In the genomic region with DNA sequence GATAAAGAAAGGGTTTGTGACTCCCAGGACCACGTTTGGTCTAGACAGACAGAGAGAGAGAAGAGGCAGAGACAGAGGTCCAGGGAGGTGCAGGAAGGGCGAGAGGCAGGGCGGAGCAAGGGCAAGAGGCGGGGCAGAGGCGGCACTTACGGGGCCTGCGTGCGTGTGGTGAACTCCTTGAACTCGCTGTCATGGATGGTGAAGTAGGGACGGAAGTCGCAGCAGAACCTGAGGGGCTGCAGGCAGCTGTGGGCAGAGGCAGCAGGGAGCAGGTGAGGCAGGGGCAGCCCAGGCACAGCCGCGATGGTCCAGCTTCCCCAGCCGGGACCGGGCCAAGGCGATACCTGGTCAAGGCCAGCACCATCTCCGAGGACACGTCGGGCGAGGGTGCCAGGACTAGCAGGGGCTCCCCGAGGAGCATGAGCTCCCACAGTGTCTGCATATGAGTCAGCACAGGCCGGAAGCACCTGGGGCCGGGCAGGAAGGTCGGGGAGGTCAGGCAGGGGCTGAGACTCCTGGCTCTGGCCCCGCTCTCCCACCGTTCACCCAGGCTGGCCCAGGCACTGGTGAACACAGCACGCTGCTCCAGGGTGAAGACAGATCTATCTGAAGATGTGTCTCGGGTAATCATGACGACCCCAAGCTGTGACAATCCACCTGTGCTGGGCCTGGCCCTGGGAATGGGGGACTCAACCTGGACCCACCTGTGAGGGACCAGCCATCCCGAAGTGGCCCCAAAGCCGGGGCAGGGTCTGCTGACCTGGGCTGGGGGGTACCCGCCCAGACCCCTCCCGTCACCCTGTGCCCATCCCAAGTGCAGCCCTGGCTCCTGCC, we compare ENCODE assay signal across 7 cellular contexts.
DNase-seq lines count a peak whose midpoint lies in the region; ATAC-seq lines count a peak whose summit lies in the region.

No MANE protein-coding gene starts in this region.

- H3K27ac Mint-ChIP-seq in T-helper 1 cell treated with Interleukin-12 subunit alpha and Interleukin-12 subunit beta and Interleukin-4 antibody, amounts not matched to agents 30 μg/mL and 1 μg/mL, for 36 hours: peak overlapping the region; percentile 76
- H3K27ac Mint-ChIP-seq in activated naive CD8-positive, alpha-beta T cell treated with anti-CD3 and anti-CD28 coated beads, Interleukin-2, amount 50 U/mL, for 24 hours: peak overlapping the region; percentile 70

- H3K27me3 ChIP-seq in rectal smooth muscle tissue (ENCODE audit: control insufficient read depth, insufficient read depth, low read length): no peaks in the 10 kb centered on the region

- peak overlapping the region; percentile 36 for H3K4me3 ChIP-seq in rectal smooth muscle tissue (ENCODE audit: low read length)

- H3K4me3 Mint-ChIP-seq in T-helper 1 cell treated with Interleukin-12 subunit alpha and Interleukin-12 subunit beta and Interleukin-4 antibody, amounts not matched to agents 30 μg/mL and 1 μg/mL, for 36 hours: peak overlapping the region; percentile 79
- peak overlapping the region; percentile 79 for H3K4me3 Mint-ChIP-seq in activated naive CD8-positive, alpha-beta T cell treated with anti-CD3 and anti-CD28 coated beads, Interleukin-2, amount 50 U/mL, for 24 hours

- peak; percentile 84 for DNase-seq in activated naive CD8-positive, alpha-beta T cell treated with anti-CD3 and anti-CD28 coated beads, Interleukin-2, amount 50 U/mL, for 24 hours
- DNase-seq in NCI-H345 (lab: John Stamatoyannopoulos, UW) (no peak), hippocampal formation (lab: John Stamatoyannopoulos, UW) (no peak)

- peaks cover 6% of the 10 kb centered on the region for H3K4me1 Mint-ChIP-seq in T-helper 1 cell treated with Interleukin-12 subunit alpha and Interleukin-12 subunit beta and Interleukin-4 antibody, amounts not matched to agents 30 μg/mL and 1 μg/mL, for 36 hours (ENCODE audit: low read depth)
- H3K4me1 Mint-ChIP-seq in activated naive CD8-positive, alpha-beta T cell treated with anti-CD3 and anti-CD28 coated beads, Interleukin-2, amount 50 U/mL, for 24 hours: peaks cover 18% of the 10 kb centered on the region

- no peaks in the 10 kb centered on the region for H3K36me3 ChIP-seq in rectal smooth muscle tissue (ENCODE audit: control insufficient read depth, insufficient read depth, low read length)

- no peak overlapping the region for H3K27ac ChIP-seq in rectal smooth muscle tissue (ENCODE audit: low read depth, low read length)

- H3K27me3 Mint-ChIP-seq in T-helper 1 cell treated with Interleukin-12 subunit alpha and Interleukin-12 subunit beta and Interleukin-4 antibody, amounts not matched to agents 30 μg/mL and 1 μg/mL, for 36 hours (ENCODE audit: low read depth): no peaks in the 10 kb centered on the region
- H3K27me3 Mint-ChIP-seq in activated naive CD8-positive, alpha-beta T cell treated with anti-CD3 and anti-CD28 coated beads, Interleukin-2, amount 50 U/mL, for 24 hours: no peaks in the 10 kb centered on the region

- no peaks in the 10 kb centered on the region for H3K4me1 ChIP-seq in rectal smooth muscle tissue (ENCODE audit: control insufficient read depth, insufficient read depth, low read length)

- ATAC-seq in GM19043 (IDR thresholded peaks at IDR 0.05; ENCODE audit: low read depth, unreplicated experiment) (peak; percentile 80), HG03103 (IDR thresholded peaks at IDR 0.05; ENCODE audit: low read depth, unreplicated experiment) (peak; percentile 59)
- peak; percentile 96 for ATAC-seq in activated naive CD8-positive, alpha-beta T cell treated with anti-CD3 and anti-CD28 coated beads, Interleukin-2, amount 50 U/mL, for 24 hours

- H3K9me3 Mint-ChIP-seq in T-helper 1 cell treated with Interleukin-12 subunit alpha and Interleukin-12 subunit beta and Interleukin-4 antibody, amounts not matched to agents 30 μg/mL and 1 μg/mL, for 36 hours: no peaks in the 10 kb centered on the region
- no peaks in the 10 kb centered on the region for H3K9me3 Mint-ChIP-seq in activated naive CD8-positive, alpha-beta T cell treated with anti-CD3 and anti-CD28 coated beads, Interleukin-2, amount 50 U/mL, for 24 hours

- no peak overlapping the region for H3K9ac ChIP-seq in rectal smooth muscle tissue (ENCODE audit: low read length)

- H3K36me3 Mint-ChIP-seq in T-helper 1 cell treated with Interleukin-12 subunit alpha and Interleukin-12 subunit beta and Interleukin-4 antibody, amounts not matched to agents 30 μg/mL and 1 μg/mL, for 36 hours (ENCODE audit: low read depth): no peaks in the 10 kb centered on the region
- no peaks in the 10 kb centered on the region for H3K36me3 Mint-ChIP-seq in activated naive CD8-positive, alpha-beta T cell treated with anti-CD3 and anti-CD28 coated beads, Interleukin-2, amount 50 U/mL, for 24 hours (ENCODE audit: low read depth)
